In the genomic region with DNA sequence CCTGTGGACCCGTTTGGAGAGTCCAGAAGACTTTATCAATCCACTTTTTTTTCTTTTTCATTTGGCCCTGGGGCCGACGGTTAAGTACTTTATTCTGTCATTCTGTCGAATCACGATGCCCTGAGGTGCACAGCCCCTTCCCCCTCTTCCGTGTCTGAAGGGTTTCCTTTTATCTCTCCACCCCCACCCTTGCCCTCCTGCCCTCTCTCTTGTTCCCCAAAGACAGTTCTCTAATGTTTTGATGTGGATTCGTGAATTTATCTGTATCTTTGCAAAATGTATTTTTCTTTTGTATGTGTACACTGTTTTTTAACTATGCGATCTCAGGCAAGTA, we compare ENCODE assay signal across 8 cellular contexts. TPM values are rescaled to one million over a fixed set of nuclear protein-coding genes. Genes with fewer than 3 reads are reported as not detected.
A peak's percentile ranks its signal among the peaks of the same experiment; 100 is the strongest.
DNase-seq lines count a peak whose midpoint lies in the region; ATAC-seq, FAIRE-seq and TF ChIP-seq lines count a peak whose summit lies in the region.

No MANE protein-coding gene starts in this region.

- H3K27ac ChIP-seq in A549: peak overlapping the region; percentile 77 to 93
- H3K27ac ChIP-seq in gastroesophageal sphincter: peak overlapping the region; percentile 73 to 88 (median 86)
- peak overlapping the region; percentile 67 to 97 (median 89) for H3K27ac ChIP-seq in skin epidermis

- DNase-seq in A549 (ENCODE audit: low read depth in 1 of 2, low spot score in 1 of 2) (peak in 1 of 2 experiments; percentile 43), H7 (peak; percentile 33), T-cell (no peak), RPMI8226 (no peak), NCI-H69 (lab: John Stamatoyannopoulos, UW) (no peak), NCI-H187 (lab: John Stamatoyannopoulos, UW) (no peak)

- no peaks in the 10 kb centered on the region for H3K27me3 ChIP-seq in H7 (ENCODE audit: control insufficient read depth, insufficient read depth, low read length)
- no peaks in the 10 kb centered on the region for H3K27me3 ChIP-seq in gastroesophageal sphincter

- 0 out of 5 replicates have a peak, but pooled peaks of 1 of the 2 experiments have one; percentile 17 for TF ChIP-seq RAD21 in A549 (conservative IDR thresholded peaks at IDR 0.05 in 1 of 2, IDR thresholded peaks at IDR 0.05 in 1 of 2)

- H3K4me1 ChIP-seq in A549 (peaks cover 47% of the 10 kb centered on the region), gastroesophageal sphincter (peaks cover 0 to 50% (median 11%) of the 10 kb centered on the region in 3 donors)

- H3K27ac Mint-ChIP-seq in T-cell: peak overlapping the region; percentile 99

- H3K4me3 Mint-ChIP-seq in T-cell: peak overlapping the region; percentile 90 to 94 (median 92)

- CTCF ChIA-PET in A549 (lab: Yijun Ruan, JAX) (interaction anchor here (1.2 kb wide), 1 partner anchor 18 kb away, joined by 3 read pairs; no protein-coding TSS in a partner anchor), T-cell (lab: Charles Lee) (interaction anchor here in 1 of 2 donors (0.6 to 0.8 kb wide), 2 partner anchors 15 to 25 kb away, joined by 3 to 4 read pairs; no protein-coding TSS in a partner anchor)

- 4% methylated on average over 8 of the region's 8 CpGs for WGBS in A549 (ENCODE audit: missing lambda C conversion rate)
- 1 to 4% methylated on average over 4 to 8 of the region's 8 CpGs for WGBS in gastroesophageal sphincter (ENCODE audit: low coverage in 1 of 2), 2 donors

- H3K9me3 ChIP-seq in A549 (no peaks in the 10 kb centered on the region), gastroesophageal sphincter (no peaks in the 10 kb centered on the region)

- H3K4me2 ChIP-seq in A549: peak overlapping the region; percentile 98

- peak overlapping the region; percentile 59 for H3K4me3 ChIP-seq in A549
- H3K4me3 ChIP-seq in H7 (ENCODE audit: insufficient read depth, low read depth, low read length): peak overlapping the region; percentile 33
- peak overlapping the region; percentile 48 to 67 for H3K4me3 ChIP-seq in gastroesophageal sphincter
- H3K4me3 ChIP-seq in skin epidermis: peak overlapping the region; percentile 42 to 53 (median 45)

- peaks cover 72 to 88% (median 76%) of the 10 kb centered on the region in 3 donors for H3K4me1 Mint-ChIP-seq in T-cell

- TF ChIP-seq POLR2A in A549 (IDR thresholded peaks at IDR 0.05; ENCODE audit: low read length): no peak
- TF ChIP-seq POLR2A in gastroesophageal sphincter (IDR thresholded peaks at IDR 0.05): no peak

- no peak for FAIRE-seq in A549 (lab: Jason Lieb, UNC)

- POLR2A ChIA-PET in A549 (lab: Yijun Ruan, JAX) (no interaction called here), T-cell (lab: Charles Lee) (interaction anchor here in 1 of 2 donors (0.6 to 1.0 kb wide), 2 partner anchors 12 to 22 kb away, joined by 3 read pairs; no protein-coding TSS in a partner anchor)

- H3K27me3 Mint-ChIP-seq in T-cell: no peaks in the 10 kb centered on the region

- TF ChIP-seq EP300 in A549 (IDR thresholded peaks at IDR 0.05) (no peak), gastroesophageal sphincter (IDR thresholded peaks at IDR 0.05) (no peak)

- no peak for TF ChIP-seq CTCF in A549 (IDR thresholded peaks at IDR 0.05)
- peak in 1 of 4 experiments; percentile 31 for TF ChIP-seq CTCF in gastroesophageal sphincter (IDR thresholded peaks at IDR 0.05)

- H3K36me3 Mint-ChIP-seq in T-cell: peaks cover 29% of the 10 kb centered on the region

- no peaks in the 10 kb centered on the region for H3K9me3 Mint-ChIP-seq in T-cell

- ATAC-seq in A549: no peak; a peak in 1 of 6 replicates
- ATAC-seq in T-cell (replicated peaks in 1 of 4): peak in 3 of 4 experiments; percentile 21 to 24 (median 23)
- ATAC-seq in gastroesophageal sphincter: no peak

- H3K36me3 ChIP-seq in H7 (replicated peaks; ENCODE audit: control insufficient read depth, insufficient read depth, low read length) (no peaks in the 10 kb centered on the region), gastroesophageal sphincter (no peaks in the 10 kb centered on the region)

TF ChIP-seq in A549, 52 proteins besides CTCF, POLR2A, EP300 and RAD21:
- TF ChIP-seq NFE2L2 (conservative IDR thresholded peaks at IDR 0.05; ENCODE audit: low read length) (no peak), SMC3 (IDR thresholded peaks at IDR 0.05) (no peak), JUN (IDR thresholded peaks at IDR 0.05) (no peak)
TF ChIP-seq in A549: peak in this region for 0.

RNA-seq across cellular contexts. Expression of gene CASP8, which starts 1.7 kb away (rescaled TPM):
- polyA plus RNA-seq in A549 (2011; rRNA removed) (57.9 and 65.2 TPM in 2 replicates), A549 (2017; fragmentation: RNase III; extraction: RNeasy Plus Mini Kit Qiagen cat#74134 plus additional on column Dnase treatment) (39.0 to 40.2 TPM (median 40.0 TPM) in 3 replicates)
- 18.9 and 20.0 TPM in 2 replicates for polyA plus RNA-seq in A549 (2012; cell fraction: cytosol; rRNA removed)
- polyA plus RNA-seq in A549 (2012; cell fraction: nucleus; rRNA removed): 38.1 and 73.7 TPM in 2 replicates
- 35.2 and 35.4 TPM in 2 replicates for polyA minus RNA-seq in A549 (2011; rRNA and poly(A)+ RNA removed)
- 16.1 and 16.9 TPM in 2 replicates for total RNA-seq in H7 (2014; rRNA removed; shearing (Covaris generic))
- total RNA-seq in T-cell (100 to 1,000 TPM; 116 to 306 (median 255) TPM), gastroesophageal sphincter (10 to 100 TPM in 2 of 4 donors, 1 to 10 TPM in 2; 6.4 to 12.3 (median 10.0) TPM)

Comparison
In these comparisons a context has a peak if more than half of its experiments do, and no peak if none do; other contexts are left out.
1. ATAC-seq: peak in T-cell (3 of 4); none in A549 (0 of 2) and gastroesophageal sphincter (single experiment).
2. Peak in every context shown above with its lines, with median percentiles within 50 percentile points of each other: H3K27ac ChIP-seq and H3K4me3 ChIP-seq.